Comparison of ENCODE assay signal across 13 cellular contexts in the genomic region with DNA sequence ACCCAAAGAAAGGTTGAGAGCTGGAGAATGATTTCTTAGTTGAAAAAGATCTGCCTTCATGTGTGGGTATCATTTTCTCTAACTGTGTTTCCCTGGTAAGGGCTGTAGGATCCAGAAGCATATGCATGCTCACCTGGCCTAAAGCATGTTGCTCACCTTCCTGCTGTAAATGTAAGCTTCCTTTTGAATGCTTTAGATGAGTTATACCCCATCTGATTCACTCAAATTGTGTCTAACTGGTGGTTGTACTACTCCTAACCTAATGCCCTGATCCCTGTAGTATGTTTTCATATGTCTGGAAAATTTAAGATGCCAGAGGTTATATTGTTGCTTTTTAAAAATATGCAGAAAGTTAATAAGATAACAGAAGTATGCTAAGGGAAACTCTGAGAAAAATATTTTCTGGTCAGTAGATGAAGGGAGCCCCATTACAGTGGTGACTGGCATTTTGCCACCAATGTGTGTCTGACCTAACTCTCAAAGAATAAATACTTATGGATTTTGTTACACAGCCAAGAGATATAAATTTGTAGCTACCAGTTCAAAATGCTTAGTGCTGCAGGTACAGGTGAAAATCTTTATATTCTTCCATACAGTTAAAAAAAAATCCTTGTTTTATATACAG. TPM values are rescaled to one million over a fixed set of nuclear protein-coding genes. Genes with fewer than 3 reads are reported as not detected.
DNase-seq lines count a peak whose midpoint lies in the region; ATAC-seq and TF ChIP-seq lines count a peak whose summit lies in the region.
"Had no signal": no experiment of that assay in that cellular context is flagged by ENCODE, and none has a peak within 500 bp of the region (broad histone marks: within the 10 kb centered on the region; RNA-seq: fewer than 3 reads in every experiment).

No MANE protein-coding gene starts in this region.

- H3K27ac ChIP-seq in esophagus muscularis mucosa (replicated peaks in 1 of 4) = peak overlapping the region; percentile 30 to 53 (median 50)
- H3K27ac ChIP-seq in thyroid gland = peak overlapping the region in 1 of 3 donors; percentile 54

- TF ChIP-seq EP300 in esophagus muscularis mucosa (IDR thresholded peaks at IDR 0.05) = no peak

- peaks cover 65% of the 10 kb centered on the region for H3K4me1 Mint-ChIP-seq in activated CD8-positive, alpha-beta memory T cell treated with anti-CD3 and anti-CD28 coated beads, Interleukin-2, amount 10 ng/mL, durations not matched to agents 7 days and 5 days
- H3K4me1 Mint-ChIP-seq in stimulated activated memory B cell treated with anti-CD40 and anti-IgM and Interleukin-4, amounts not matched to agents 10 μg/mL and 1 μg/mL and 100 μg/mL, for 72 hours = peaks cover 36% of the 10 kb centered on the region

- no peak overlapping the region for H3K4me3 Mint-ChIP-seq in activated CD8-positive, alpha-beta memory T cell treated with anti-CD3 and anti-CD28 coated beads, Interleukin-2, amount 10 ng/mL, durations not matched to agents 7 days and 5 days
- no peak overlapping the region for H3K4me3 Mint-ChIP-seq in stimulated activated memory B cell treated with anti-CD40 and anti-IgM and Interleukin-4, amounts not matched to agents 10 μg/mL and 1 μg/mL and 100 μg/mL, for 72 hours

- H3K27ac Mint-ChIP-seq in activated CD8-positive, alpha-beta memory T cell treated with anti-CD3 and anti-CD28 coated beads, Interleukin-2, amount 10 ng/mL, durations not matched to agents 7 days and 5 days = peak overlapping the region; percentile 84
- H3K27ac Mint-ChIP-seq in stimulated activated memory B cell treated with anti-CD40 and anti-IgM and Interleukin-4, amounts not matched to agents 10 μg/mL and 1 μg/mL and 100 μg/mL, for 72 hours = peak overlapping the region; percentile 40

- peaks cover 64 to 92% (median 78%) of the 10 kb centered on the region in 4 donors for H3K4me1 ChIP-seq in esophagus muscularis mucosa
- peaks cover 47 to 50% of the 10 kb centered on the region in 2 donors for H3K4me1 ChIP-seq in thyroid gland

- no peaks in the 10 kb centered on the region for H3K27me3 ChIP-seq in esophagus muscularis mucosa
- no peaks in the 10 kb centered on the region for H3K27me3 ChIP-seq in thyroid gland

- no peaks in the 10 kb centered on the region for H3K27me3 Mint-ChIP-seq in activated CD8-positive, alpha-beta memory T cell treated with anti-CD3 and anti-CD28 coated beads, Interleukin-2, amount 10 ng/mL, durations not matched to agents 7 days and 5 days
- H3K27me3 Mint-ChIP-seq in stimulated activated memory B cell treated with anti-CD40 and anti-IgM and Interleukin-4, amounts not matched to agents 10 μg/mL and 1 μg/mL and 100 μg/mL, for 72 hours = no peaks in the 10 kb centered on the region

- H3K9me3 ChIP-seq in esophagus muscularis mucosa = no peaks in the 10 kb centered on the region
- no peaks in the 10 kb centered on the region for H3K9me3 ChIP-seq in thyroid gland

- TF ChIP-seq POLR2A in esophagus muscularis mucosa (IDR thresholded peaks at IDR 0.05; ENCODE audit: low read depth) (no peak), thyroid gland (IDR thresholded peaks at IDR 0.05) (no peak)

- H3K9me3 Mint-ChIP-seq in activated CD8-positive, alpha-beta memory T cell treated with anti-CD3 and anti-CD28 coated beads, Interleukin-2, amount 10 ng/mL, durations not matched to agents 7 days and 5 days (ENCODE audit: low read depth) = peaks cover 2% of the 10 kb centered on the region
- no peaks in the 10 kb centered on the region for H3K9me3 Mint-ChIP-seq in stimulated activated memory B cell treated with anti-CD40 and anti-IgM and Interleukin-4, amounts not matched to agents 10 μg/mL and 1 μg/mL and 100 μg/mL, for 72 hours

- no peak for DNase-seq in activated CD8-positive, alpha-beta memory T cell treated with anti-CD3 and anti-CD28 coated beads, Interleukin-2, amount 10 ng/mL, durations not matched to agents 7 days and 5 days
- no peak for DNase-seq in activated CD8-positive, alpha-beta memory T cell treated with anti-CD3 and anti-CD28 coated beads for 24 hours
- DNase-seq in RPMI7951 (ENCODE audit: low read depth) = peak; percentile 17
- no peak for DNase-seq in esophagus muscularis mucosa (ENCODE audit: extremely low spot score)
- no peak for DNase-seq in stimulated activated CD8-positive, alpha-beta memory T cell treated with anti-CD3 and anti-CD28 coated beads, Interleukin-4, amount 100 ng/mL, for 48 hours
- DNase-seq in thyroid gland = no peak
- DNase-seq: hypothalamus, midbrain, retina, T-helper 9 cell had no signal

- TF ChIP-seq CTCF in esophagus muscularis mucosa (IDR thresholded peaks at IDR 0.05) (no peak), thyroid gland (IDR thresholded peaks at IDR 0.05) (no peak)

- intact Hi-C loops in esophagus muscularis mucosa (cut with DNase I) (no loop called here), thyroid gland (cut with DNase I) (no loop called here)

- H3K4me3 ChIP-seq in esophagus muscularis mucosa (no peak overlapping the region), thyroid gland (replicated peaks in 1 of 3) (no peak overlapping the region)

- CTCF ChIA-PET in activated CD8-positive, alpha-beta memory T cell treated with anti-CD3 and anti-CD28 coated beads, Interleukin-2, amount 10 ng/mL, durations not matched to agents 7 days and 5 days (lab: Charles Lee) = interaction anchor here (0.7 to 1.4 kb wide), 4 partner anchors 16 to 275 kb away, joined by 3 to 5 read pairs (median 4); no protein-coding TSS in a partner anchor

- H3K36me3 Mint-ChIP-seq in activated CD8-positive, alpha-beta memory T cell treated with anti-CD3 and anti-CD28 coated beads, Interleukin-2, amount 10 ng/mL, durations not matched to agents 7 days and 5 days = peaks cover 38% of the 10 kb centered on the region
- H3K36me3 Mint-ChIP-seq in stimulated activated memory B cell treated with anti-CD40 and anti-IgM and Interleukin-4, amounts not matched to agents 10 μg/mL and 1 μg/mL and 100 μg/mL, for 72 hours = peaks cover 16% of the 10 kb centered on the region

- ATAC-seq in activated CD8-positive, alpha-beta memory T cell treated with anti-CD3 and anti-CD28 coated beads, Interleukin-2, amount 10 ng/mL, durations not matched to agents 7 days and 5 days = no peak
- ATAC-seq in stimulated activated memory B cell treated with anti-CD40 and anti-IgM and Interleukin-4, amounts not matched to agents 10 μg/mL and 1 μg/mL and 100 μg/mL, for 72 hours = no peak
- ATAC-seq in GM21367 (IDR thresholded peaks at IDR 0.05; ENCODE audit: unreplicated experiment) = no peak
- ATAC-seq: HCT116 had no signal

- H3K36me3 ChIP-seq in esophagus muscularis mucosa (no peaks in the 10 kb centered on the region), thyroid gland (no peaks in the 10 kb centered on the region)

RNA-seq across cellular contexts. Expression of a gene that starts 7.7 kb away (rescaled TPM):
- 10 to 100 TPM in 1 of 2 experiments, 1 to 10 TPM in 1; 2.4 to 15.5 TPM for total RNA-seq in activated CD8-positive, alpha-beta memory T cell treated with anti-CD3 and anti-CD28 coated beads, Interleukin-2, amount 10 ng/mL, durations not matched to agents 7 days and 5 days
- total RNA-seq in RPMI7951 (2014; rRNA removed; shearing (Covaris generic)) = under 0.01 TPM in 1 of 2 replicates, not detected in the other
- total RNA-seq in esophagus muscularis mucosa = 100 to 1,000 TPM; 120 to 134 (median 127) TPM
- total RNA-seq in thyroid gland = 10 to 100 TPM in 3 of 4 donors, 1 to 10 TPM in 1; 4.4 to 17.7 (median 13.2) TPM

Comparison
In these comparisons a context has a peak if more than half of its experiments do, and no peak if none do; other contexts are left out.
1. RNA of a gene that starts 7.7 kb away (total RNA-seq): 120 to 134 TPM in esophagus muscularis mucosa; 4.4 to 17.7 TPM in thyroid gland, 2.4 to 15.5 TPM in activated CD8-positive, alpha-beta memory T cell treated with anti-CD3 and anti-CD28 coated beads, Interleukin-2, amount 10 ng/mL, durations not matched to agents 7 days and 5 days and under 0.01 TPM in RPMI7951; every median in the first group is over 4 times any median in the second.